Comparison of ENCODE assay signal across 1 cellular context in the genomic region with DNA sequence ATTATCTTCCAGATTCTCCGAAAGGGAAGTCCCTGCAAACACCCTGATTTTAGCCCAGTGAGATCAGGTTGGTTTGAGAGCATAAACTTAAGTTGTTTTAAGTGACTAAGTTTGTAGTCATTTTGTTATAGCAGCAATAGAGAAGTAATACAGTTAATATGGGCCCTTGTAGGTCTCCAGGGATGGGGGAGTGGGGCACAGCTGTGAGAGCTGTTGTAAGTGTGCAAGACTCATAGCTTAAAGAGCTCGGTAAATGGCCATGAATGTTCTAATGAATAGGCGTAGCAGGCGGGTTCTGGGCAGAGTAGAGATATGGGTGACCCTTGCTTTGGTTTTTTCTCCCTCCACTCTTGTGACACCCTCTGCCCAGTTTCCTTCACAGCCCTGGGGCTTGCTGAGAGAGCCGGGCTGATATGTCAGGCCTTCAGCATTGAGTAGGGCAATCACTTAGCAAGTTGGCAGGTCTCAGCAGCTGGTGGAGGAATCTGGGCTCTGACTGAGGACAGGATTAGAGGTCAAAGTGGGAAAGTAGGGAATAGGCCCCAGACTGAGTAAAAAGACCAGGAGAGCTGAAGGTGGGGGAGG.
TF ChIP-seq lines count a peak whose summit lies in the region.

No MANE protein-coding gene starts in this region.

TF ChIP-seq in K562, 482 proteins besides CTCF, POLR2A, EP300 and RAD21:
- TF ChIP-seq, protein P1, sequence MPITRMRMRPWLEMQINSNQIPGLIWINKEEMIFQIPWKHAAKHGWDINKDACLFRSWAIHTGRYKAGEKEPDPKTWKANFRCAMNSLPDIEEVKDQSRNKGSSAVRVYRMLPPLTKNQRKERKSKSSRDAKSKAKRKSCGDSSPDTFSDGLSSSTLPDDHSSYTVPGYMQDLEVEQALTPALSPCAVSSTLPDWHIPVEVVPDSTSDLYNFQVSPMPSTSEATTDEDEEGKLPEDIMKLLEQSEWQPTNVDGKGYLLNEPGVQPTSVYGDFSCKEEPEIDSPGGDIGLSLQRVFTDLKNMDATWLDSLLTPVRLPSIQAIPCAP (CRISPR knock-in tag; IDR thresholded peaks at IDR 0.05; ENCODE audit: borderline replicate concordance), result no peak
- TF ChIP-seq NCOR1 (IDR thresholded peaks at IDR 0.05), result no peak
- TF ChIP-seq, protein P2, sequence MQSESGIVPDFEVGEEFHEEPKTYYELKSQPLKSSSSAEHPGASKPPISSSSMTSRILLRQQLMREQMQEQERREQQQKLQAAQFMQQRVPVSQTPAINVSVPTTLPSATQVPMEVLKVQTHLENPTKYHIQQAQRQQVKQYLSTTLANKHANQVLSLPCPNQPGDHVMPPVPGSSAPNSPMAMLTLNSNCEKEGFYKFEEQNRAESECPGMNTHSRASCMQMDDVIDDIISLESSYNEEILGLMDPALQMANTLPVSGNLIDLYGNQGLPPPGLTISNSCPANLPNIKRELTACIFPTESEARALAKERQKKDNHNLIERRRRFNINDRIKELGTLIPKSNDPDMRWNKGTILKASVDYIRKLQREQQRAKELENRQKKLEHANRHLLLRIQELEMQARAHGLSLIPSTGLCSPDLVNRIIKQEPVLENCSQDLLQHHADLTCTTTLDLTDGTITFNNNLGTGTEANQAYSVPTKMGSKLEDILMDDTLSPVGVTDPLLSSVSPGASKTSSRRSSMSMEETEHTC (IDR thresholded peaks at IDR 0.05), result no peak
